ENCODE assay signal across 9 cellular contexts in genomic region chr15:55897560-55898336, GRCh38.
DNase-seq lines count a peak whose midpoint lies in the region; ATAC-seq and TF ChIP-seq lines count a peak whose summit lies in the region.
"Had no signal": no experiment of that assay in that cellular context is flagged by ENCODE, and none has a peak within 500 bp of the region (broad histone marks: within the 10 kb centered on the region; RNA-seq: fewer than 3 reads in every experiment).

No MANE protein-coding gene starts in this region.

- DNase-seq in NCI-H146 (lab: John Stamatoyannopoulos, UW) (peak; percentile 11), NCI-H146 treated with DMSO at 0.1 percent for 48 hours (lab: John Stamatoyannopoulos, UW; ENCODE audit: unreplicated experiment) (no peak), HuH-7.5 (ENCODE audit: low spot score) (peak; percentile 37), SK-N-DZ (ENCODE audit: low spot score) (peak; percentile 57), foreskin keratinocyte (peak; percentile 80 to 94), pons (ENCODE audit: low spot score) (peak; percentile 55)

- ATAC-seq in foreskin keratinocyte: peak; percentile 93
- ATAC-seq in GM21360 (IDR thresholded peaks at IDR 0.05; ENCODE audit: unreplicated experiment): no peak
- no peak for ATAC-seq in HG03571 (IDR thresholded peaks at IDR 0.05; ENCODE audit: unreplicated experiment)

- H3K4me1 ChIP-seq in foreskin keratinocyte: peaks cover 34% of the 10 kb centered on the region

- no peaks in the 10 kb centered on the region for H3K27me3 ChIP-seq in foreskin keratinocyte
- H3K27me3 ChIP-seq: BLaER1 treated with 17β-estradiol and CSF1 and Interleukin-3, amounts not matched to agents 10 nM and 100 nM had no signal

- H3K27ac ChIP-seq in foreskin keratinocyte: peak overlapping the region; percentile 27
- H3K27ac ChIP-seq: BLaER1 treated with 17β-estradiol and CSF1 and Interleukin-3, amounts not matched to agents 10 nM and 100 nM had no signal

- peak; percentile 92 for TF ChIP-seq CTCF in foreskin keratinocyte (conservative IDR thresholded peaks at IDR 0.05)
